In genomic region chr1:112906155-112906698, GRCh38 we compare ENCODE assay signal across 1 cellular context.
TF ChIP-seq lines count a peak whose summit lies in the region.

No MANE protein-coding gene starts in this region.

TF ChIP-seq in HEK293, 187 proteins besides CTCF, POLR2A, EP300 and RAD21 (continued from another document):
- TF ChIP-seq HIC1 (tag by site-specific recombination; IDR thresholded peaks at IDR 0.05) (no peak), WT1 (tag by site-specific recombination; IDR thresholded peaks at IDR 0.05) (peak; percentile 58), BCL6B (tag by site-specific recombination; IDR thresholded peaks at IDR 0.05) (no peak), ZNF677 (tag by site-specific recombination; IDR thresholded peaks at IDR 0.05) (no peak), ZNF266 (tag by site-specific recombination; IDR thresholded peaks at IDR 0.05; ENCODE audit: low read depth) (no peak), ZNF416 (tag by site-specific recombination; IDR thresholded peaks at IDR 0.05) (no peak), ZNF621 (tag by site-specific recombination; IDR thresholded peaks at IDR 0.05) (no peak), ZBTB44 (tag by site-specific recombination; IDR thresholded peaks at IDR 0.05) (no peak), ZNF518A (tag by site-specific recombination; conservative IDR thresholded peaks at IDR 0.05; ENCODE audit: low read depth) (no peak), ZNF133 (tag by site-specific recombination; IDR thresholded peaks at IDR 0.05) (no peak), ZNF596 (tag by site-specific recombination; IDR thresholded peaks at IDR 0.05) (no peak), TRIM28 (IDR thresholded peaks at IDR 0.05; ENCODE audit: borderline replicate concordance, low read length) (peak; percentile 98), SP7 (tag by site-specific recombination; IDR thresholded peaks at IDR 0.05) (no peak)
